Comparison of ENCODE assay signal across 11 cellular contexts in genomic region chr19:34960103-34960805, GRCh38. TPM values are rescaled to one million over a fixed set of nuclear protein-coding genes. Genes with fewer than 3 reads are reported as not detected.
A peak's percentile ranks its signal among the peaks of the same experiment; 100 is the strongest.
DNase-seq lines count a peak whose midpoint lies in the region; FAIRE-seq and TF ChIP-seq lines count a peak whose summit lies in the region.
"Had no signal": no experiment of that assay in that cellular context is flagged by ENCODE, and none has a peak within 500 bp of the region (broad histone marks: within the 10 kb centered on the region; RNA-seq: fewer than 3 reads in every experiment).

No MANE protein-coding gene starts in this region.

- CTCF ChIA-PET in CD8-positive, alpha-beta memory T cell (lab: Charles Lee): interaction anchor here (0.9 to 2.2 kb wide), 6 partner anchors 11 to 86 kb away, joined by 3 to 8 read pairs (median 4); no protein-coding TSS in a partner anchor

- H2AFZ ChIP-seq in neural progenitor cell (replicated peaks) (no peak overlapping the region), neuronal stem cell (ENCODE audit: low read length) (no peak overlapping the region)

- H4K91ac ChIP-seq in neuronal stem cell (ENCODE audit: low read depth, low read length, poor library complexity): no peak overlapping the region

- H3K36me3 Mint-ChIP-seq in CD8-positive, alpha-beta memory T cell: peaks cover 50 to 81% (median 76%) of the 10 kb centered on the region in 3 donors
- peaks cover 59% of the 10 kb centered on the region for H3K36me3 Mint-ChIP-seq in neural progenitor cell

- H2BK12ac ChIP-seq in neuronal stem cell (ENCODE audit: low read length): no peak overlapping the region

- no peak overlapping the region for H3K4me2 ChIP-seq in neural progenitor cell
- no peak overlapping the region for H3K4me2 ChIP-seq in neuronal stem cell (ENCODE audit: insufficient read depth, low read length, poor library complexity, severe bottlenecking)

- H3K9ac ChIP-seq in neural progenitor cell (no peak overlapping the region), neuronal stem cell (ENCODE audit: low read depth, low read length, poor library complexity) (no peak overlapping the region)

- H3K23ac ChIP-seq in neuronal stem cell (ENCODE audit: low read depth, low read length, poor library complexity): no peak overlapping the region

- H3K14ac ChIP-seq in neuronal stem cell (ENCODE audit: low read length): no peak overlapping the region

- H3K4ac ChIP-seq in neuronal stem cell (ENCODE audit: low read length): no peak overlapping the region

- peaks cover 76% of the 10 kb centered on the region for H3K9me3 ChIP-seq in CD8-positive, alpha-beta memory T cell (ENCODE audit: low read length)
- peaks cover 26% of the 10 kb centered on the region for H3K9me3 ChIP-seq in neural progenitor cell (ENCODE audit: low read depth)
- peaks cover 39 to 62% of the 10 kb centered on the region in 2 donors for H3K9me3 ChIP-seq in neuronal stem cell (replicated peaks in 1 of 2; ENCODE audit: control insufficient read depth in 2 of 2, insufficient read depth in 1 of 2, low read depth in 1 of 2, low read length in 2 of 2)

- no CpG with 5 or more reads among the region's 8 CpGs for WGBS in neuronal stem cell (ENCODE audit: extremely low coverage in 2 of 2, insufficient read length in 2 of 2, insufficient replicate concordance in 1 of 2), 2 donors

- H2BK5ac ChIP-seq in neuronal stem cell (ENCODE audit: low read length): no peak overlapping the region

- peak; percentile 83 for FAIRE-seq in HTR-8/SVneo (lab: Jason Lieb, UNC)

- H3K18ac ChIP-seq in neuronal stem cell (ENCODE audit: low read length): no peak overlapping the region

- no peak overlapping the region for H2BK15ac ChIP-seq in neuronal stem cell (ENCODE audit: low read length)

- H3K27me3 Mint-ChIP-seq in CD8-positive, alpha-beta memory T cell: no peaks in the 10 kb centered on the region
- H3K27me3 Mint-ChIP-seq in neural progenitor cell (ENCODE audit: insufficient read depth, low read depth): peaks cover 9% of the 10 kb centered on the region

- H3K9me3 Mint-ChIP-seq in CD8-positive, alpha-beta memory T cell: peaks cover 51 to 81% (median 79%) of the 10 kb centered on the region in 5 donors
- H3K9me3 Mint-ChIP-seq in neural progenitor cell: peaks cover 67% of the 10 kb centered on the region

- peaks cover 19 to 40% (median 27%) of the 10 kb centered on the region in 3 donors for H3K4me1 Mint-ChIP-seq in CD8-positive, alpha-beta memory T cell
- peaks cover 12% of the 10 kb centered on the region for H3K4me1 Mint-ChIP-seq in neural progenitor cell

- H3K4me3 ChIP-seq in CD8-positive, alpha-beta memory T cell (ENCODE audit: low read length): peak overlapping the region; percentile 23
- H3K4me3 ChIP-seq in brain microvascular endothelial cell (ENCODE audit: low read depth, low read length) (no peak overlapping the region), neural progenitor cell (no peak overlapping the region), neuronal stem cell (ENCODE audit: low read length in 2 of 2) (peak overlapping the region in 1 of 2 donors; percentile 39)

- H4K20me1 ChIP-seq in neural progenitor cell (ENCODE audit: low read depth): no peaks in the 10 kb centered on the region

- peaks cover 21% of the 10 kb centered on the region for H3K4me1 ChIP-seq in CD8-positive, alpha-beta memory T cell (ENCODE audit: insufficient read depth, low read length)
- H3K4me1 ChIP-seq in neural progenitor cell (no peaks in the 10 kb centered on the region), neuronal stem cell (ENCODE audit: control insufficient read depth in 2 of 2, insufficient read depth in 1 of 2, low read depth in 1 of 2, low read length in 2 of 2) (peaks cover 0 to 5% of the 10 kb centered on the region in 2 donors)

- POLR2A ChIA-PET in CD8-positive, alpha-beta memory T cell (lab: Charles Lee): no interaction called here

- H4K8ac ChIP-seq in neuronal stem cell (ENCODE audit: low read depth, low read length): no peak overlapping the region

- H3K27me3 ChIP-seq in CD8-positive, alpha-beta memory T cell (ENCODE audit: insufficient read depth, low read length, poor library complexity, severe bottlenecking): no peaks in the 10 kb centered on the region
- H3K27me3 ChIP-seq in brain microvascular endothelial cell (replicated peaks) (no peaks in the 10 kb centered on the region), neural progenitor cell (peaks cover 13% of the 10 kb centered on the region), neuronal stem cell (ENCODE audit: control insufficient read depth in 3 of 3, insufficient read depth in 3 of 3, low read depth in 1 of 3, low read length in 3 of 3) (peaks cover 0 to 2% (median 0%) of the 10 kb centered on the region in 3 experiments)

- H2AK5ac ChIP-seq in neuronal stem cell (ENCODE audit: low read depth, low read length): no peak overlapping the region

- in situ Hi-C loops in brain microvascular endothelial cell (cut with HindIII; ENCODE audit: low pct_ligation_motif_present, low sequenced_read_pairs): no loop called here

- H3K79me2 ChIP-seq in neural progenitor cell (ENCODE audit: low read depth): no peaks in the 10 kb centered on the region

- peaks cover 2% of the 10 kb centered on the region for H3K79me1 ChIP-seq in neuronal stem cell (ENCODE audit: low read depth, low read length)

- no peak overlapping the region for H3K27ac ChIP-seq in CD8-positive, alpha-beta memory T cell (ENCODE audit: low read depth, low read length)
- H3K27ac ChIP-seq in brain microvascular endothelial cell: no peak overlapping the region
- H3K27ac ChIP-seq in neural progenitor cell: no peak overlapping the region
- H3K27ac ChIP-seq in neuronal stem cell (replicated peaks; ENCODE audit: low read length): no peak overlapping the region

- DNase-seq in CD8-positive, alpha-beta memory T cell: no peak
- peak; percentile 61 for DNase-seq in HTR-8/SVneo (ENCODE audit: insufficient read length, low spot score)
- DNase-seq in brain microvascular endothelial cell: peak; percentile 20
- no peak for DNase-seq in neural progenitor cell (ENCODE audit: low spot score)
- no peak for DNase-seq in T-helper 9 cell
- DNase-seq in NCI-H446 (lab: John Stamatoyannopoulos, UW): no peak
- no peak for DNase-seq in neuronal stem cell (ENCODE audit: low spot score)
- DNase-seq: activated CD4-positive, alpha-beta T cell treated with anti-CD3 and anti-CD28 coated beads for 1 hour; activated naive CD4-positive, alpha-beta T cell treated with anti-CD3 and anti-CD28 coated beads, Interleukin-2, amount 50 U/mL, for 16 hours; GOT3; Kasumi-1 had no signal

- peaks cover 6% of the 10 kb centered on the region for H3F3A ChIP-seq in neural progenitor cell (ENCODE audit: low read depth)

- H2BK120ac ChIP-seq in neuronal stem cell (ENCODE audit: low read depth, low read length): no peak overlapping the region

- TF ChIP-seq CTCF in brain microvascular endothelial cell (IDR thresholded peaks at IDR 0.05; ENCODE audit: low read depth, low read length, missing control alignments) (no peak), neural progenitor cell (IDR thresholded peaks at IDR 0.05) (no peak)

- peak overlapping the region; percentile 3 to 79 (median 70) for H3K4me3 Mint-ChIP-seq in CD8-positive, alpha-beta memory T cell
- peak overlapping the region; percentile 64 for H3K4me3 Mint-ChIP-seq in neural progenitor cell

- peaks cover 47% of the 10 kb centered on the region for H3K36me3 ChIP-seq in CD8-positive, alpha-beta memory T cell (ENCODE audit: insufficient read depth, low read length)
- H3K36me3 ChIP-seq in brain microvascular endothelial cell (replicated peaks) (peaks cover 33% of the 10 kb centered on the region), neural progenitor cell (peaks cover 23% of the 10 kb centered on the region), neuronal stem cell (replicated peaks in 1 of 2; ENCODE audit: control insufficient read depth in 2 of 2, insufficient read depth in 2 of 2, low read length in 2 of 2) (peaks cover 33 to 44% of the 10 kb centered on the region in 2 donors)

- H3K27ac Mint-ChIP-seq in CD8-positive, alpha-beta memory T cell: peak overlapping the region in 3 of 8 donors; percentile 3 to 47 (median 32)
- no peak overlapping the region for H3K27ac Mint-ChIP-seq in neural progenitor cell

RNA-seq across cellular contexts. Expression of gene ZNF792, which starts 3.8 kb away (rescaled TPM):
- 1 to 10 TPM; 7.4 to 7.5 TPM for total RNA-seq in CD8-positive, alpha-beta memory T cell
- polyA plus RNA-seq in CD8-positive, alpha-beta memory T cell: 15.4 TPM
- total RNA-seq in neural progenitor cell (ENCODE audit: low replicate concordance): 7.0 and 8.7 TPM in 2 replicates
- 2.9 TPM for polyA plus RNA-seq in neuronal stem cell (2013, experiment 1 of 2)
- 2.7 TPM for polyA plus RNA-seq in neuronal stem cell (2013, experiment 2 of 2)

RNA-seq across cellular contexts. Expression of gene ZNF30, which starts 33.6 kb away (rescaled TPM):
- 1 to 10 TPM; 6.4 to 7.4 TPM for total RNA-seq in CD8-positive, alpha-beta memory T cell
- polyA plus RNA-seq in CD8-positive, alpha-beta memory T cell: 6.9 TPM
- 7.6 and 10.3 TPM in 2 replicates for total RNA-seq in neural progenitor cell (ENCODE audit: low replicate concordance)
- 4.5 TPM for polyA plus RNA-seq in neuronal stem cell (2013, experiment 1 of 2)
- 4.1 TPM for polyA plus RNA-seq in neuronal stem cell (2013, experiment 2 of 2)

RNA-seq across cellular contexts. Expression of gene GRAMD1A, which starts 39.9 kb away (rescaled TPM):
- 100 to 1,000 TPM; 205 to 218 TPM for total RNA-seq in CD8-positive, alpha-beta memory T cell
- 51.4 TPM for polyA plus RNA-seq in CD8-positive, alpha-beta memory T cell
- 27.2 and 51.0 TPM in 2 replicates for total RNA-seq in neural progenitor cell (ENCODE audit: low replicate concordance)
- polyA plus RNA-seq in neuronal stem cell (2013, experiment 1 of 2): 74.8 TPM
- 73.3 TPM for polyA plus RNA-seq in neuronal stem cell (2013, experiment 2 of 2)

Comparison
In these comparisons a context has a peak if more than half of its experiments do, and no peak if none do; other contexts are left out.
1. DNase-seq: peak in HTR-8/SVneo (single experiment) and brain microvascular endothelial cell (single experiment); none in CD8-positive, alpha-beta memory T cell (0 of 5), neural progenitor cell (single experiment), T-helper 9 cell (single experiment), NCI-H446 (0 of 2) and neuronal stem cell (single experiment).